Comparison of ENCODE assay signal across 13 cellular contexts in genomic region chr6:157070403-157071107, GRCh38.
DNase-seq lines count a peak whose midpoint lies in the region; ATAC-seq and TF ChIP-seq lines count a peak whose summit lies in the region.
"Had no signal": no experiment of that assay in that cellular context is flagged by ENCODE, and none has a peak within 500 bp of the region (broad histone marks: within the 10 kb centered on the region; RNA-seq: fewer than 3 reads in every experiment).

No MANE protein-coding gene starts in this region.

- H3K36me3 Mint-ChIP-seq in activated CD4-positive, alpha-beta T cell treated with anti-CD3 and anti-CD28 coated beads, Interleukin-2, amount 10 ng/mL, durations not matched to agents 24 days and 14 days (ENCODE audit: low read depth) = peaks cover 8% of the 10 kb centered on the region

- H3K27ac Mint-ChIP-seq in activated CD4-positive, alpha-beta T cell treated with anti-CD3 and anti-CD28 coated beads, Interleukin-2, amount 10 ng/mL, durations not matched to agents 24 days and 14 days = no peak overlapping the region

- no peak for TF ChIP-seq POLR2A in testis (IDR thresholded peaks at IDR 0.05)

- no peaks in the 10 kb centered on the region for H3K27me3 ChIP-seq in testis

- TF ChIP-seq CTCF in testis (IDR thresholded peaks at IDR 0.05) = no peak

- H3K27ac ChIP-seq in mesodermal cell (ENCODE audit: low read depth, low read length, severe bottlenecking) (peak overlapping the region; percentile 41), testis (no peak overlapping the region)

- H3K9me3 Mint-ChIP-seq in activated CD4-positive, alpha-beta T cell treated with anti-CD3 and anti-CD28 coated beads, Interleukin-2, amount 10 ng/mL, durations not matched to agents 24 days and 14 days = no peaks in the 10 kb centered on the region

- in situ Hi-C loops in G401 (cut with HindIII; ENCODE audit: low sequenced_read_pairs) = no loop called here

- H3K4me1 ChIP-seq in mesodermal cell (ENCODE audit: control insufficient read depth, insufficient read depth, low read length, poor library complexity, severe bottlenecking) (peaks cover 18% of the 10 kb centered on the region), testis (no peaks in the 10 kb centered on the region)

- intact Hi-C loops in testis (cut with DNase I; ENCODE audit: low total_unique reads) = no loop called here
- intact Hi-C loops in activated CD4-positive, alpha-beta T cell treated with anti-CD3 and anti-CD28 coated beads, Interleukin-2, amount 10 ng/mL, durations not matched to agents 24 days and 14 days (cut with micrococcal nuclease) = no loop called here

- 62 to 64% methylated on average over 2 to 5 of the region's 8 CpGs for WGBS in mesodermal cell (ENCODE audit: insufficient coverage in 2 of 2), 2 experiments
- 57 to 59% methylated on average over 8 of the region's 8 CpGs for WGBS in testis, 2 donors

- peaks cover 38% of the 10 kb centered on the region for H3K4me1 Mint-ChIP-seq in activated CD4-positive, alpha-beta T cell treated with anti-CD3 and anti-CD28 coated beads, Interleukin-2, amount 10 ng/mL, durations not matched to agents 24 days and 14 days

- ATAC-seq in HG03039 (IDR thresholded peaks at IDR 0.05; ENCODE audit: unreplicated experiment) = no peak
- ATAC-seq: sciatic nerve had no signal

- no peak overlapping the region for H3K4me3 ChIP-seq in mesodermal cell (ENCODE audit: extremely low read depth, insufficient read depth, low read length, poor library complexity, severe bottlenecking)
- no peak overlapping the region for H3K4me3 ChIP-seq in testis

- H3K4me3 Mint-ChIP-seq in activated CD4-positive, alpha-beta T cell treated with anti-CD3 and anti-CD28 coated beads, Interleukin-2, amount 10 ng/mL, durations not matched to agents 24 days and 14 days = no peak overlapping the region

- H3K27me3 Mint-ChIP-seq in activated CD4-positive, alpha-beta T cell treated with anti-CD3 and anti-CD28 coated beads, Interleukin-2, amount 10 ng/mL, durations not matched to agents 24 days and 14 days = no peaks in the 10 kb centered on the region
- H3K27me3 Mint-ChIP-seq: CD4-positive, CD25-positive, alpha-beta regulatory T cell had no signal

- H3K36me3 ChIP-seq in mesodermal cell (ENCODE audit: control insufficient read depth, insufficient read depth, low read length) = peaks cover 6% of the 10 kb centered on the region
- H3K36me3 ChIP-seq in testis (ENCODE audit: low read depth, missing control alignments) = no peaks in the 10 kb centered on the region

- H3K9me3 ChIP-seq in mesodermal cell (ENCODE audit: control insufficient read depth, low read length) = no peaks in the 10 kb centered on the region
- no peaks in the 10 kb centered on the region for H3K9me3 ChIP-seq in testis

- DNase-seq in G401 (ENCODE audit: low spot score) = peak; percentile 97
- peak; percentile 72 for DNase-seq in NCI-H146 (lab: John Stamatoyannopoulos, UW)
- DNase-seq in cerebellum (ENCODE audit: low spot score) = peak; percentile 77
- no peak for DNase-seq in testis
- DNase-seq in activated CD4-positive, alpha-beta T cell treated with anti-CD3 and anti-CD28 coated beads, Interleukin-2, amount 10 ng/mL, durations not matched to agents 24 days and 14 days = no peak
- DNase-seq in ecto neural progenitor cell (ENCODE audit: low spot score) = no peak
- DNase-seq: amniotic stem cell; CD4-positive, CD25-positive, alpha-beta regulatory T cell; NCI-H82; SHP77 treated with DMSO at 0.1 percent for 48 hours had no signal

Comparison
In these comparisons a context has a peak if more than half of its experiments do, and no peak if none do; other contexts are left out.
1. DNase-seq: peak in G401 (single experiment), NCI-H146 (single experiment) and cerebellum (single experiment); none in testis (single experiment), activated CD4-positive, alpha-beta T cell treated with anti-CD3 and anti-CD28 coated beads, Interleukin-2, amount 10 ng/mL, durations not matched to agents 24 days and 14 days (single experiment) and ecto neural progenitor cell (single experiment).